Comparison of ENCODE assay signal across 19 cellular contexts in genomic region chr2:121805767-121806145, GRCh38.
"Had no signal": no experiment of that assay in that cellular context is flagged by ENCODE, and none has a peak within 500 bp of the region (broad histone marks: within the 10 kb centered on the region; RNA-seq: fewer than 3 reads in every experiment).

No MANE protein-coding gene starts in this region.

- H3K27ac ChIP-seq: ascending aorta, prostate gland, tibial artery, WERI-Rb-1 had no signal

- H3K9me3 ChIP-seq: prostate gland had no signal

- ATAC-seq: activated CD8-positive, alpha-beta T cell treated with anti-CD3 and anti-CD28 coated beads, Interleukin-2, amount 10 ng/mL, durations not matched to agents 7 days and 5 days; natural killer cell had no signal

- H3K36me3 ChIP-seq: ascending aorta, prostate gland, tibial artery, WERI-Rb-1 had no signal

- H3K4me3 ChIP-seq: ascending aorta, prostate gland, tibial artery had no signal

- H3K27me3 ChIP-seq: ascending aorta, tibial artery had no signal

- FAIRE-seq: TTC549 had no signal

- DNase-seq: activated CD4-positive, alpha-beta T cell treated with anti-CD3 and anti-CD28 coated beads for 1 hour; activated CD4-positive, alpha-beta T cell treated with anti-CD3 and anti-CD28 coated beads, Interleukin-2, amount 50 U/mL, for 1 hour; activated CD8-positive, alpha-beta T cell treated with anti-CD3 and anti-CD28 coated beads, Interleukin-2, amount 10 ng/mL, durations not matched to agents 7 days and 5 days; activated gamma-delta T cell; activated naive CD4-positive, alpha-beta T cell treated with anti-CD3 and anti-CD28 coated beads, Interleukin-2, amount 50 U/mL, for 16 hours; central memory CD4-positive, alpha-beta T cell; dermis blood vessel endothelial cell; effector CD8-positive, alpha-beta T cell; erythroblast; foreskin fibroblast; midbrain; natural killer cell; stimulated activated CD4-positive, alpha-beta T cell treated with anti-CD3 and anti-CD28 coated beads, Interleukin-12 subunit alpha, Interleukin-12 subunit beta, amount 100 ng/mL, for 4 hours; stimulated activated CD4-positive, alpha-beta T cell treated with anti-CD3 and anti-CD28 coated beads, Interleukin-4, amount 100 ng/mL, for 4 hours; tibial artery; WERI-Rb-1 had no signal

- H3K4me1 ChIP-seq: ascending aorta, prostate gland, tibial artery had no signal
